Comparison of ENCODE assay signal across 19 cellular contexts in the genomic region with DNA sequence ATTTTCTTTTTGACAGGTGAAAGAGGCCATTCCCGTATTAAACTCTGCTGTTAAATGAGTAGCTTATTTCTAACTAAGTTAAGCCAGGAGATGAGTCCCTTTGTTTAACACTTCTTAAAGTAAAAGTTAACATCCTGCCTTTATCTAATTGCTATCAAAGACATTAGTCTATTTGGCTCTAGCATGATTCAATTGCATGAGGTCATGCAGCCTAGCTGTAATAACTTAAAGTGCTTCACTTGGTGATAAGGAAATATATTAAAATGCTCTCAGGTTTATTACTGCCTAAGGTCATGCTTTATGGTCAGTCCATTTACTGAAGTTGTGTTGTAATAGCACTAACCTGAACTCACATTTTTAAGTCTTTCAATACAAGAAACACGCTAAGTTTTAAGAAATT.
DNase-seq lines count a peak whose midpoint lies in the region; ATAC-seq, FAIRE-seq and TF ChIP-seq lines count a peak whose summit lies in the region.
"Had no signal": no experiment of that assay in that cellular context is flagged by ENCODE, and none has a peak within 500 bp of the region (broad histone marks: within the 10 kb centered on the region; RNA-seq: fewer than 3 reads in every experiment).

No MANE protein-coding gene starts in this region.

- H3K9ac ChIP-seq in astrocyte (ENCODE audit: low read length) (no peak overlapping the region), neural progenitor cell (no peak overlapping the region)

- peak; percentile 18 for DNase-seq in EH (ENCODE audit: low read depth)
- peak; percentile 64 for DNase-seq in LNCaP clone FGC (ENCODE audit: low read depth)
- peak; percentile 8 for DNase-seq in astrocyte (ENCODE audit: low read depth)
- no peak for DNase-seq in glutamatergic neuron
- no peak for DNase-seq in neural progenitor cell (ENCODE audit: low spot score)
- no peak for DNase-seq in NCI-H2081 treated with DMSO at 0.1 percent for 48 hours (lab: John Stamatoyannopoulos, UW)
- DNase-seq: AML-193; CD4-positive, CD25-positive, alpha-beta regulatory T cell; DMS79; GF-D8; HFFc6; NCI-H1436 treated with DMSO at 0.1 percent for 48 hours; NCI-H2081; Peyer's patch; SHP77 treated with DMSO at 0.1 percent for 48 hours; SW 1271 had no signal

- H3K4me1 Mint-ChIP-seq in astrocyte (ENCODE audit: low read depth, unreplicated experiment) (peaks cover 4% of the 10 kb centered on the region), glutamatergic neuron (ENCODE audit: low read depth, unreplicated experiment) (peaks cover 18% of the 10 kb centered on the region), neural progenitor cell (peaks cover 13% of the 10 kb centered on the region)

- H3K4me2 ChIP-seq in astrocyte (ENCODE audit: low read length) (no peak overlapping the region), neural progenitor cell (no peak overlapping the region)
- H3K4me2 ChIP-seq: GM23338 had no signal

- TF ChIP-seq CTCF in LNCaP clone FGC (IDR thresholded peaks at IDR 0.05; ENCODE audit: control insufficient read depth, extremely low read depth, insufficient read depth) (no peak), astrocyte (IDR thresholded peaks at IDR 0.05; ENCODE audit: insufficient read depth, low read depth, low read length) (no peak), glutamatergic neuron (IDR thresholded peaks at IDR 0.05; ENCODE audit: partially characterized antibody, unreplicated experiment) (no peak), neural progenitor cell (IDR thresholded peaks at IDR 0.05) (no peak)

- H3K36me3 Mint-ChIP-seq in astrocyte (ENCODE audit: low read depth, unreplicated experiment) (no peaks in the 10 kb centered on the region), glutamatergic neuron (ENCODE audit: unreplicated experiment) (no peaks in the 10 kb centered on the region), neural progenitor cell (peaks cover 1% of the 10 kb centered on the region)
- H3K36me3 Mint-ChIP-seq: CD4-positive, CD25-positive, alpha-beta regulatory T cell had no signal

- no peaks in the 10 kb centered on the region for H3K27me3 Mint-ChIP-seq in astrocyte (ENCODE audit: low read depth, unreplicated experiment)
- no peaks in the 10 kb centered on the region for H3K27me3 Mint-ChIP-seq in glutamatergic neuron (ENCODE audit: unreplicated experiment)
- H3K27me3 Mint-ChIP-seq in neural progenitor cell (ENCODE audit: insufficient read depth, low read depth), result no peaks in the 10 kb centered on the region
- H3K27me3 Mint-ChIP-seq: CD4-positive, CD25-positive, alpha-beta regulatory T cell had no signal

- H3K4me1 ChIP-seq in astrocyte (ENCODE audit: insufficient read depth, low read length), result no peaks in the 10 kb centered on the region
- H3K4me1 ChIP-seq in neural progenitor cell, result peaks cover 15% of the 10 kb centered on the region
- H3K4me1 ChIP-seq: Peyer's patch had no signal

- ATAC-seq in HG02588 (IDR thresholded peaks at IDR 0.05; ENCODE audit: unreplicated experiment) (no peak), GM21825 (IDR thresholded peaks at IDR 0.05; ENCODE audit: unreplicated experiment) (no peak)
- ATAC-seq: GM23338 had no signal

- H3K36me3 ChIP-seq in astrocyte (ENCODE audit: insufficient read depth, low read length) (no peaks in the 10 kb centered on the region), neural progenitor cell (peaks cover 9% of the 10 kb centered on the region)
- H3K36me3 ChIP-seq: Peyer's patch had no signal

- H3K9me3 ChIP-seq in astrocyte (ENCODE audit: insufficient read depth, low read depth, low read length), result no peaks in the 10 kb centered on the region
- H3K9me3 ChIP-seq in neural progenitor cell (ENCODE audit: low read depth), result no peaks in the 10 kb centered on the region
- H3K9me3 ChIP-seq: Peyer's patch had no signal

- H3K27me3 ChIP-seq in astrocyte (ENCODE audit: insufficient read depth, low read length), result no peaks in the 10 kb centered on the region
- H3K27me3 ChIP-seq in neural progenitor cell, result no peaks in the 10 kb centered on the region
- H3K27me3 ChIP-seq: Peyer's patch had no signal

- no peaks in the 10 kb centered on the region for H3K9me3 Mint-ChIP-seq in astrocyte (ENCODE audit: unreplicated experiment)
- H3K9me3 Mint-ChIP-seq in glutamatergic neuron (ENCODE audit: unreplicated experiment), result peaks cover 1% of the 10 kb centered on the region
- H3K9me3 Mint-ChIP-seq in neural progenitor cell, result peaks cover 5% of the 10 kb centered on the region
- H3K9me3 Mint-ChIP-seq: GM23338, HFFc6 had no signal

- H3K4me3 ChIP-seq in LNCaP clone FGC (ENCODE audit: low read depth, low read length), result no peak overlapping the region
- H3K4me3 ChIP-seq in astrocyte (ENCODE audit: insufficient read depth, low read depth, low read length), result no peak overlapping the region
- no peak overlapping the region for H3K4me3 ChIP-seq in neural progenitor cell
- H3K4me3 ChIP-seq: GM23338, Peyer's patch had no signal

- H3K27ac ChIP-seq in astrocyte (ENCODE audit: low read depth, low read length) (no peak overlapping the region), neural progenitor cell (no peak overlapping the region)
- H3K27ac ChIP-seq: Peyer's patch had no signal

- FAIRE-seq in astrocyte (lab: Jason Lieb, UNC), result no peak

- H4K20me1 ChIP-seq in astrocyte (ENCODE audit: insufficient read depth, low read length), result no peaks in the 10 kb centered on the region
- no peaks in the 10 kb centered on the region for H4K20me1 ChIP-seq in neural progenitor cell (ENCODE audit: low read depth)

- H3F3A ChIP-seq in neural progenitor cell (ENCODE audit: low read depth), result peaks cover 8% of the 10 kb centered on the region

- H2AFZ ChIP-seq in astrocyte (ENCODE audit: low read depth, low read length) (no peak overlapping the region), neural progenitor cell (replicated peaks) (no peak overlapping the region)
- H2AFZ ChIP-seq: GM23338 had no signal

- H3K79me2 ChIP-seq in astrocyte (ENCODE audit: insufficient read depth, low read length) (no peaks in the 10 kb centered on the region), neural progenitor cell (ENCODE audit: low read depth) (no peaks in the 10 kb centered on the region)

- H3K27ac Mint-ChIP-seq in astrocyte (ENCODE audit: unreplicated experiment), result no peak overlapping the region
- peak overlapping the region; percentile 88 for H3K27ac Mint-ChIP-seq in glutamatergic neuron (ENCODE audit: unreplicated experiment)
- no peak overlapping the region for H3K27ac Mint-ChIP-seq in neural progenitor cell
- H3K27ac Mint-ChIP-seq: CD4-positive, CD25-positive, alpha-beta regulatory T cell; GM23338; HFFc6 had no signal

- H3K4me3 Mint-ChIP-seq in astrocyte (ENCODE audit: unreplicated experiment) (no peak overlapping the region), glutamatergic neuron (ENCODE audit: unreplicated experiment) (no peak overlapping the region), neural progenitor cell (no peak overlapping the region)
- H3K4me3 Mint-ChIP-seq: CD4-positive, CD25-positive, alpha-beta regulatory T cell; GM23338; HFFc6 had no signal

Comparison
In these comparisons a context has a peak if more than half of its experiments do, and no peak if none do; other contexts are left out.
1. DNase-seq: peak in EH (single experiment), LNCaP clone FGC (single experiment) and astrocyte (single experiment); none in glutamatergic neuron (single experiment), neural progenitor cell (single experiment) and NCI-H2081 treated with DMSO at 0.1 percent for 48 hours (single experiment).